In the genomic region with DNA sequence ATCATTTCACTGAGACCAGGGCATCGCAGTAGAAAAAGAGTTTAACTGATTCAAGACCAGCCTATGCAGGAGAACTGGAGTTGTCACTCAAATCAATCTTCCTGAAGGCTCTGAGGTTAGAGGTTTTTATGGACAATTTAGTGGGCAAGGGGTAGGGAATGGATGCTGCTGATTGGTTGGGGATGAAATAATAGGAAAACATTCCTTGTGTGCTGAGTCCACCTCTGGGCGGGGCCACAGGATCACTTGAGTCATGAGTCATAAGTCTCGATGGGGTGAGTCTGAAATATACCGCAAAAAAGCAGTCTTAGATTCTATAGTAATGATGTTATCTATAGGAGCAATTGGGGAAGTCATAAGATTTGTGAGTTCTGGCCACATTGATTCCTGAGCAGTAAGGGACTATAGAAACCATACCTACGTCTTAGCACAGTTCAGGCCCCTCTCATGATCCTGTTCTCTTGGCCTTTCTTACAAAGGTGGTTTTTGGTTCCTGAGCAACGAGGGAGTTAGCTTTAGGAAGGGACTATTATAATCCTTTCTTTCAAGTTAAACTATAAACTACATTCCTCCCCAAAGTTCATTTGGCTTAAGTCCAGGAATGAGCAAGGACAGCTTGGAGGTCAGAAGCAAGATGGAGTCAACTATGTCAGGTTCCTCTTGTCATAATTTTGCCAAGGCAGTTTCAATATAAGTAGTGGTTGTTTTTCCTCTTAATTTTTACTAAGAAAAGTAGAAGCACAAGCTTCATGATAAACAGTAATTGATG, we compare ENCODE assay signal across 1 cellular context.
TF ChIP-seq lines count a peak whose summit lies in the region.

No MANE protein-coding gene starts in this region.

TF ChIP-seq in SK-N-SH, 30 proteins besides CTCF, POLR2A, EP300 and RAD21 (continued from another document):
- TF ChIP-seq CHD2 (IDR thresholded peaks at IDR 0.05; ENCODE audit: low read length, partially characterized antibody) (no peak), MEF2A (IDR thresholded peaks at IDR 0.05; ENCODE audit: borderline replicate concordance, low read depth) (no peak), ELF1 (IDR thresholded peaks at IDR 0.05) (no peak), YY1 (IDR thresholded peaks at IDR 0.05; ENCODE audit: low read depth) (no peak), EZH2phosphoT487 (IDR thresholded peaks at IDR 0.05; ENCODE audit: borderline replicate concordance, low read depth) (no peak), RXRA (IDR thresholded peaks at IDR 0.05; ENCODE audit: borderline replicate concordance, low read depth) (no peak), SIN3A (IDR thresholded peaks at IDR 0.05; ENCODE audit: borderline replicate concordance, low read depth, low read length) (no peak), GATA2 (CRISPR knock-in tag; IDR thresholded peaks at IDR 0.05) (no peak)
- TF ChIP-seq, protein P1, sequence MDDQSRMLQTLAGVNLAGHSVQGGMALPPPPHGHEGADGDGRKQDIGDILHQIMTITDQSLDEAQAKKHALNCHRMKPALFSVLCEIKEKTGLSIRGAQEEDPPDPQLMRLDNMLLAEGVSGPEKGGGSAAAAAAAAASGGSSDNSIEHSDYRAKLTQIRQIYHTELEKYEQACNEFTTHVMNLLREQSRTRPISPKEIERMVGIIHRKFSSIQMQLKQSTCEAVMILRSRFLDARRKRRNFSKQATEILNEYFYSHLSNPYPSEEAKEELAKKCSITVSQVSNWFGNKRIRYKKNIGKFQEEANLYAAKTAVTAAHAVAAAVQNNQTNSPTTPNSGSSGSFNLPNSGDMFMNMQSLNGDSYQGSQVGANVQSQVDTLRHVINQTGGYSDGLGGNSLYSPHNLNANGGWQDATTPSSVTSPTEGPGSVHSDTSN (IDR thresholded peaks at IDR 0.05), result no peak
- TF ChIP-seq, protein P2, sequence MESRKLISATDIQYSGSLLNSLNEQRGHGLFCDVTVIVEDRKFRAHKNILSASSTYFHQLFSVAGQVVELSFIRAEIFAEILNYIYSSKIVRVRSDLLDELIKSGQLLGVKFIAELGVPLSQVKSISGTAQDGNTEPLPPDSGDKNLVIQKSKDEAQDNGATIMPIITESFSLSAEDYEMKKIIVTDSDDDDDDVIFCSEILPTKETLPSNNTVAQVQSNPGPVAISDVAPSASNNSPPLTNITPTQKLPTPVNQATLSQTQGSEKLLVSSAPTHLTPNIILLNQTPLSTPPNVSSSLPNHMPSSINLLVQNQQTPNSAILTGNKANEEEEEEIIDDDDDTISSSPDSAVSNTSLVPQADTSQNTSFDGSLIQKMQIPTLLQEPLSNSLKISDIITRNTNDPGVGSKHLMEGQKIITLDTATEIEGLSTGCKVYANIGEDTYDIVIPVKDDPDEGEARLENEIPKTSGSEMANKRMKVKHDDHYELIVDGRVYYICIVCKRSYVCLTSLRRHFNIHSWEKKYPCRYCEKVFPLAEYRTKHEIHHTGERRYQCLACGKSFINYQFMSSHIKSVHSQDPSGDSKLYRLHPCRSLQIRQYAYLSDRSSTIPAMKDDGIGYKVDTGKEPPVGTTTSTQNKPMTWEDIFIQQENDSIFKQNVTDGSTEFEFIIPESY (IDR thresholded peaks at IDR 0.05; ENCODE audit: borderline replicate concordance, low read depth), result no peak
TF ChIP-seq in SK-N-SH: peak in this region for 0.
